Comparison of ENCODE assay signal across 1 cellular context in genomic region chr20:38165089-38165965, GRCh38.
A peak's percentile ranks its signal among the peaks of the same experiment; 100 is the strongest.
TF ChIP-seq lines count a peak whose summit lies in the region.

TSS of gene TGM2 (minus strand) at chr20:38165270. CDS start at chr20:38165198, 72 bp downstream.

TF ChIP-seq in HepG2, 621 proteins besides CTCF, POLR2A, EP300 and RAD21 (continued from another document):
- TF ChIP-seq ZNF343 (CRISPR knock-in tag; IDR thresholded peaks at IDR 0.05) (peak; percentile 85), ZBTB7B (CRISPR knock-in tag; IDR thresholded peaks at IDR 0.05) (peak; percentile 92), CERS6 (CRISPR knock-in tag; IDR thresholded peaks at IDR 0.05) (no peak), SIX1 (CRISPR knock-in tag; IDR thresholded peaks at IDR 0.05; ENCODE audit: borderline replicate concordance) (peak; percentile 18; the same call in 1 of the 2 replicates), KLF9 (CRISPR knock-in tag; IDR thresholded peaks at IDR 0.05; ENCODE audit: low read depth) (no peak), ZMAT5 (CRISPR knock-in tag; IDR thresholded peaks at IDR 0.05; ENCODE audit: borderline replicate concordance, low read depth) (no peak), FOXJ3 (CRISPR knock-in tag; IDR thresholded peaks at IDR 0.05; ENCODE audit: borderline replicate concordance) (no peak; the same call in 1 of the 2 replicates), ZNF549 (CRISPR knock-in tag; IDR thresholded peaks at IDR 0.05) (no peak), MTA1 (CRISPR knock-in tag; IDR thresholded peaks at IDR 0.05; ENCODE audit: borderline replicate concordance) (peak; percentile 87), ZNF768 (CRISPR knock-in tag; IDR thresholded peaks at IDR 0.05) (peak; percentile 80), RAD51 (IDR thresholded peaks at IDR 0.05; ENCODE audit: borderline replicate concordance) (no peak), CHD4 (IDR thresholded peaks at IDR 0.05; ENCODE audit: borderline replicate concordance, low read length) (no peak), TFDP1 (CRISPR knock-in tag; IDR thresholded peaks at IDR 0.05; ENCODE audit: borderline replicate concordance) (peak; percentile 60; the same call in 1 of the 2 replicates), GFI1 (CRISPR knock-in tag; IDR thresholded peaks at IDR 0.05; ENCODE audit: borderline replicate concordance) (peak; percentile 73; the same call in 1 of the 2 replicates), HNRNPH1 (optimal IDR thresholded peaks at IDR 0.05; ENCODE audit: low read depth, low read length) (no peak), ZSCAN29 (CRISPR knock-in tag; conservative IDR thresholded peaks at IDR 0.05) (0 out of 2 replicates have a peak, but pooled peaks have one; percentile 55), CEBPZ (IDR thresholded peaks at IDR 0.05; ENCODE audit: low read length) (no peak), ZSCAN21 (CRISPR knock-in tag; IDR thresholded peaks at IDR 0.05; ENCODE audit: borderline replicate concordance) (peak; percentile 66; the same call in 1 of the 2 replicates), ZNF333 (CRISPR knock-in tag; IDR thresholded peaks at IDR 0.05; ENCODE audit: borderline replicate concordance) (peak; percentile 95; the same call in 1 of the 2 replicates), CHD2 (IDR thresholded peaks at IDR 0.05; ENCODE audit: low read depth, low read length) (no peak), YEATS4 (CRISPR knock-in tag; IDR thresholded peaks at IDR 0.05; ENCODE audit: borderline replicate concordance) (no peak; the same call in 1 of the 2 replicates), ONECUT2 (CRISPR knock-in tag; IDR thresholded peaks at IDR 0.05) (no peak), NFATC3 (CRISPR knock-in tag; IDR thresholded peaks at IDR 0.05) (no peak), ZNF569 (CRISPR knock-in tag; IDR thresholded peaks at IDR 0.05; ENCODE audit: borderline replicate concordance) (no peak), GPN1 (CRISPR knock-in tag; IDR thresholded peaks at IDR 0.05; ENCODE audit: borderline replicate concordance) (peak; percentile 43; the same call in 1 of the 2 replicates), SALL2 (CRISPR knock-in tag; IDR thresholded peaks at IDR 0.05) (no peak), ZNF761 (CRISPR knock-in tag; conservative IDR thresholded peaks at IDR 0.05) (0 out of 2 replicates have a peak, but pooled peaks have one; percentile 39), ZNF296 (CRISPR knock-in tag; conservative IDR thresholded peaks at IDR 0.05) (no peak), ELF3 (CRISPR knock-in tag; IDR thresholded peaks at IDR 0.05) (peak; percentile 77), ARID4A (CRISPR knock-in tag; IDR thresholded peaks at IDR 0.05; ENCODE audit: borderline replicate concordance) (peak; percentile 58; the same call in 1 of the 2 replicates), ZNF136 (CRISPR knock-in tag; IDR thresholded peaks at IDR 0.05; ENCODE audit: low read depth) (peak; percentile 91; the same call in 1 of the 2 replicates), ZNF713 (CRISPR knock-in tag; IDR thresholded peaks at IDR 0.05) (0 out of 2 replicates have a peak, but pooled peaks have one; percentile 46), HMGXB3 (CRISPR knock-in tag; IDR thresholded peaks at IDR 0.05; ENCODE audit: borderline replicate concordance) (no peak)
